Comparison of ENCODE assay signal across 8 cellular contexts in the genomic region with DNA sequence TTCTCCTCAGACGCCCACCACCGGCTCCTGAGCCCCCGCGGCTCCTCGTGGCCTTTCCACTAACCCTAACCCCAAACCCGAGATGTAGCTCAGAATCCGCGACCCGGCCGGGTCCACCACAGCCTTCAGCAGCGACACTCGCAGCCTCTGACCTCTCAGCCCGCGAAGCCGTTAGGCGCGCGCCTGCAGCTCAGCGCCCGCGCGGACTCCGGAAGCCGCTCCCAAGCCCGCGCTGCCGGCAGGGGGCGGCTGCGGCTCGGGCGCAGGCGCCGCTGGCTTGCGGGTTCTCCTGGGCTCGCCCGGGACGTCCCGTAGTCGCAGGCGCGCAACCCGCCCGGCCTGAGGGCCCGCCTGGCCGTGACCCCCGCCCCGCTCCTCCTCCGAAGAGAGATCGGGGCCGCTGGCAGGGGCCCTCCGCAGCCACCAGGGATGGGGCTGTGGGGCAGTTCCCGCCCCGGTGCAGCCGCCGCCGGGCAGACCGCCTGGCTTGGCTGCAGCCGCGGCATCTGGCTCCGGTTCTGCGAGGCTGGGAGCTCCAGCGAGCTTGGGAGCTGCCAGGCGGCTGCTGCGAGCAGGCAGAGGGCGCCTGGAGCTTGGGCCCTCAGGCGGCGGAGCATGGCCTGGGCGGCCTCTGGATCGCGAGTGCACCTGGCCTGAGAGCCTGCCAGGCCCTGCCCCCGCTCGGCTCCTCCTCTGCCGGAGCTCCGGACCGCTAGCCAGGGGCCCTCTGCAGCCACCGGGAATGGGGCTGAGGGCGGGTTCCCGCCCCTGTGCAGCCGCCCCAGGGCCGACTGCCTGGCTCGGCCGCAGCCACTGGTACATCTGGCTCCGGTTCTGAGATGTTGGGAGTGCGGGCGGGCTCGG.
DNase-seq lines count a peak whose midpoint lies in the region; ATAC-seq and TF ChIP-seq lines count a peak whose summit lies in the region.

No MANE protein-coding gene starts in this region.

- H3K9ac ChIP-seq in PC-3 (ENCODE audit: low read length), result no peak overlapping the region

- H3K4me3 ChIP-seq in ACC112 (ENCODE audit: low read depth, low read length), result peak overlapping the region; percentile 74
- peak overlapping the region; percentile 60 for H3K4me3 ChIP-seq in PC-3 (ENCODE audit: low read length)
- peak overlapping the region; percentile 31 to 47 for H3K4me3 ChIP-seq in foreskin fibroblast (ENCODE audit: low read depth in 1 of 2, low read length in 2 of 2)
- peak overlapping the region; percentile 80 for H3K4me3 ChIP-seq in neuron (ENCODE audit: low read length)

- no peaks in the 10 kb centered on the region; the same call in 1 of the 2 replicates for H4K20me1 ChIP-seq in PC-3 (ENCODE audit: low read length)

- H3K27ac Mint-ChIP-seq in activated T-helper 17 cell treated with anti-CD3 and anti-CD28 coated beads, Interleukin-2, amount 50 U/mL, for 72 hours, result peak overlapping the region; percentile 74
- H3K27ac Mint-ChIP-seq in stimulated activated naive CD8-positive, alpha-beta T cell treated with anti-CD3 and anti-CD28 coated beads, Interleukin-15, amount 100 ng/mL, for 72 hours, result peak overlapping the region; percentile 95

- POLR2A ChIA-PET in PC-3 (lab: Charles Lee; ENCODE audit: unreplicated experiment), result interaction anchor here (0.5 kb wide), 1 partner anchor 125 kb away, joined by 6 read pairs; no protein-coding TSS in a partner anchor

- ATAC-seq in GM18511 (IDR thresholded peaks at IDR 0.05; ENCODE audit: unreplicated experiment), result peak; percentile 52
- peak; percentile 69 for ATAC-seq in HG03565 (IDR thresholded peaks at IDR 0.05; ENCODE audit: unreplicated experiment)
- ATAC-seq in PC-3, result peak; percentile 89
- peak; percentile 89 for ATAC-seq in activated T-helper 17 cell treated with anti-CD3 and anti-CD28 coated beads, Interleukin-2, amount 50 U/mL, for 72 hours (replicated peaks)
- ATAC-seq in stimulated activated naive CD8-positive, alpha-beta T cell treated with anti-CD3 and anti-CD28 coated beads, Interleukin-15, amount 100 ng/mL, for 72 hours, result peak; percentile 93

- H3F3A ChIP-seq in PC-3 (ENCODE audit: low read length, unreplicated experiment), result no peaks in the 10 kb centered on the region

- CTCF ChIA-PET in PC-3 (lab: Charles Lee), result interaction anchor here (1.0 to 1.2 kb wide), 3 partner anchors 9 to 175 kb away, joined by 4 to 7 read pairs (median 6); no protein-coding TSS in a partner anchor

- H3K4me2 ChIP-seq in PC-3 (ENCODE audit: low read length), result peak overlapping the region; percentile 83

- no TSS peak for BruUV-seq in PC-3 (replicated peaks; lab: Mats Ljungman, UMichigan)

- intact Hi-C loops in PC-3 (cut with micrococcal nuclease), result loop anchor here (2.0 kb wide), 1 partner anchor 174 kb away; no protein-coding TSS in a partner anchor

- peak; percentile 87 for DNase-seq in PC-3
- peak; percentile 62 to 90 for DNase-seq in foreskin fibroblast
- DNase-seq in stimulated activated naive CD8-positive, alpha-beta T cell treated with anti-CD3 and anti-CD28 coated beads, Interleukin-15, amount 100 ng/mL, for 72 hours, result peak; percentile 83 to 91

- H3K79me2 ChIP-seq in ACC112 (ENCODE audit: control insufficient read depth, insufficient read depth, low read length, unreplicated experiment), result no peaks in the 10 kb centered on the region
- no peaks in the 10 kb centered on the region for H3K79me2 ChIP-seq in PC-3 (ENCODE audit: low read length)

- peak; percentile 62 for TF ChIP-seq CTCF in PC-3 (conservative IDR thresholded peaks at IDR 0.05; ENCODE audit: low read depth, low read length)
- TF ChIP-seq CTCF in foreskin fibroblast (IDR thresholded peaks at IDR 0.05; ENCODE audit: low read depth, low read length), result peak; percentile 46

- peaks cover 7% of the 10 kb centered on the region for H3K36me3 Mint-ChIP-seq in activated T-helper 17 cell treated with anti-CD3 and anti-CD28 coated beads, Interleukin-2, amount 50 U/mL, for 72 hours (ENCODE audit: low read depth)

- H3K27me3 ChIP-seq in ACC112 (ENCODE audit: insufficient read depth, low read length) (peaks cover 81% of the 10 kb centered on the region), PC-3 (ENCODE audit: low read length) (peaks cover 74% of the 10 kb centered on the region), neuron (ENCODE audit: insufficient read depth, low read length) (peaks cover 8% of the 10 kb centered on the region)

- peaks cover 26% of the 10 kb centered on the region for H3K27me3 Mint-ChIP-seq in activated T-helper 17 cell treated with anti-CD3 and anti-CD28 coated beads, Interleukin-2, amount 50 U/mL, for 72 hours
- H3K27me3 Mint-ChIP-seq in stimulated activated naive CD8-positive, alpha-beta T cell treated with anti-CD3 and anti-CD28 coated beads, Interleukin-15, amount 100 ng/mL, for 72 hours, result peaks cover 57% of the 10 kb centered on the region

- H2AFZ ChIP-seq in ACC112 (ENCODE audit: low read length, unreplicated experiment), result peak overlapping the region; percentile 45
- H2AFZ ChIP-seq in PC-3 (ENCODE audit: low read length), result peak overlapping the region; percentile 75
- peak overlapping the region; percentile 99 for H2AFZ ChIP-seq in neuron (ENCODE audit: low read depth, low read length)

- H3K4me3 Mint-ChIP-seq in activated T-helper 17 cell treated with anti-CD3 and anti-CD28 coated beads, Interleukin-2, amount 50 U/mL, for 72 hours, result peak overlapping the region; percentile 83
- H3K4me3 Mint-ChIP-seq in stimulated activated naive CD8-positive, alpha-beta T cell treated with anti-CD3 and anti-CD28 coated beads, Interleukin-15, amount 100 ng/mL, for 72 hours, result peak overlapping the region; percentile 96 to 97

- H3K9me3 Mint-ChIP-seq in activated T-helper 17 cell treated with anti-CD3 and anti-CD28 coated beads, Interleukin-2, amount 50 U/mL, for 72 hours, result no peaks in the 10 kb centered on the region
- peaks cover 0 to 8% of the 10 kb centered on the region in 2 donors for H3K9me3 Mint-ChIP-seq in stimulated activated naive CD8-positive, alpha-beta T cell treated with anti-CD3 and anti-CD28 coated beads, Interleukin-15, amount 100 ng/mL, for 72 hours

- H3K27ac ChIP-seq in ACC112 (ENCODE audit: low read depth, low read length) (no peak overlapping the region), PC-3 (ENCODE audit: low read length) (no peak overlapping the region)

- H3K36me3 ChIP-seq in ACC112 (ENCODE audit: insufficient read depth, low read length), result no peaks in the 10 kb centered on the region
- no peaks in the 10 kb centered on the region for H3K36me3 ChIP-seq in PC-3 (ENCODE audit: low read depth, low read length)
- no peaks in the 10 kb centered on the region for H3K36me3 ChIP-seq in neuron (ENCODE audit: insufficient read depth, low read length)

- H3K4me1 ChIP-seq in ACC112 (ENCODE audit: control insufficient read depth, insufficient read depth, low read length, unreplicated experiment) (peaks cover 5% of the 10 kb centered on the region), PC-3 (ENCODE audit: insufficient read depth, low read length) (peaks cover 12% of the 10 kb centered on the region; the same call in 1 of the 2 replicates), neuron (ENCODE audit: insufficient read depth, low read length) (peaks cover 6% of the 10 kb centered on the region)

- H3K9me3 ChIP-seq in PC-3 (ENCODE audit: low read length) (no peaks in the 10 kb centered on the region), neuron (ENCODE audit: low read length) (no peaks in the 10 kb centered on the region)

- H3K9me2 ChIP-seq in PC-3 (replicated peaks; ENCODE audit: low read length), result no peaks in the 10 kb centered on the region

- no peaks in the 10 kb centered on the region for H3K4me1 Mint-ChIP-seq in activated T-helper 17 cell treated with anti-CD3 and anti-CD28 coated beads, Interleukin-2, amount 50 U/mL, for 72 hours
- H3K4me1 Mint-ChIP-seq in stimulated activated naive CD8-positive, alpha-beta T cell treated with anti-CD3 and anti-CD28 coated beads, Interleukin-15, amount 100 ng/mL, for 72 hours, result peaks cover 18% of the 10 kb centered on the region

Comparison
In these comparisons a context has a peak if more than half of its experiments do, and no peak if none do; other contexts are left out.
1. H2AFZ ChIP-seq: peak in every context shown above with its lines; median percentile 99 in neuron; 75 in PC-3; 45 in ACC112.